Comparison of ENCODE assay signal across 20 cellular contexts in the genomic region with DNA sequence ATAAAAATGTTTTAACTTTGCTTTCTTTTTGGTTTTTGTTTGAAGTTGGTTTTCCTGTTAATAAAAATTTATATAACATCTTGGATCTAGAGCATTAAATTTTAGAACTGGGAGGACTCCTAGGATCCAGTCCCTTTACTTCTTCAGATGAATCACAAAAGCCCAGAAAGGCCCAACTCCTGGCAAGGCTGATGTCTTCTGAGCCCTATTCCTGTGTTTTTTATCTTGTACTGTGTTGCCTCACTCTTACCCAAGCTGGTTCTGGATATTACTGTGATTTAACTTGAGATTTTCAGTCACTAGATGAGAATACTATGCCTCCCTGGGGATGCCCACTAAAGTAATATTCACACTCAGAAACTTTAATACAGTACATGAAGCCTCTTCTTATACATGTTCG.
"Had no signal": no experiment of that assay in that cellular context is flagged by ENCODE, and none has a peak within 500 bp of the region (broad histone marks: within the 10 kb centered on the region; RNA-seq: fewer than 3 reads in every experiment).

No MANE protein-coding gene starts in this region.

- H3K27me3 ChIP-seq: dorsolateral prefrontal cortex, esophagus muscularis mucosa, neural progenitor cell, ovary, suprapubic skin, thyroid gland had no signal

- H3K36me3 Mint-ChIP-seq: natural killer cell, neural progenitor cell, type B pancreatic cell had no signal

- H3K9me3 Mint-ChIP-seq: natural killer cell, type B pancreatic cell had no signal

- H3K27me3 Mint-ChIP-seq: type B pancreatic cell had no signal

- H3K36me3 ChIP-seq: esophagus muscularis mucosa, neural progenitor cell, ovary, suprapubic skin, thyroid gland had no signal

- H3K4me1 Mint-ChIP-seq: natural killer cell had no signal

- DNase-seq: dorsolateral prefrontal cortex; effector CD8-positive, alpha-beta T cell; foreskin keratinocyte; kidney; left cardiac atrium; mammary epithelial cell; mucosa of descending colon; natural killer cell; nucleus accumbens; ovary; stimulated activated CD4-positive, alpha-beta T cell treated with anti-CD3 and anti-CD28 coated beads, Interleukin-2, amount 100 ng/mL, for 48 hours; stimulated activated naive CD4-positive, alpha-beta T cell treated with Interleukin-2 at 50 U/mL for 16 hours; thyroid gland had no signal

- H3K27ac Mint-ChIP-seq: natural killer cell, neural progenitor cell, type B pancreatic cell had no signal

- ATAC-seq: foreskin keratinocyte, mucosa of descending colon, natural killer cell had no signal

- H3K4me3 Mint-ChIP-seq: natural killer cell, neural progenitor cell, type B pancreatic cell had no signal

- H3K9me3 ChIP-seq: esophagus muscularis mucosa, mucosa of descending colon, ovary, suprapubic skin, thyroid gland had no signal

- H3K27ac ChIP-seq: coronary artery, dorsolateral prefrontal cortex, epithelial cell of prostate, esophagus muscularis mucosa, foreskin keratinocyte, neural progenitor cell, ovary, suprapubic skin, thyroid gland had no signal

- H3K4me3 ChIP-seq: coronary artery, dorsolateral prefrontal cortex, esophagus muscularis mucosa, mucosa of descending colon, neural progenitor cell, ovary, smooth muscle cell, suprapubic skin, thyroid gland had no signal

- H3K4me1 ChIP-seq: foreskin keratinocyte had no signal
